In genomic region chrX:118723376-118723775, GRCh38 we compare ENCODE assay signal across 15 cellular contexts.
"Had no signal": no experiment of that assay in that cellular context is flagged by ENCODE, and none has a peak within 500 bp of the region (broad histone marks: within the 10 kb centered on the region; RNA-seq: fewer than 3 reads in every experiment).

No MANE protein-coding gene starts in this region.

- DNase-seq: activated CD4-positive, alpha-beta T cell treated with anti-CD3 and anti-CD28 coated beads, Interleukin-2, amount 50 U/mL, for 1 hour; hippocampal formation; mesenchymal stem cell; natural killer cell; nucleus accumbens; posterior cingulate gyrus; retina; stimulated activated CD4-positive, alpha-beta T cell treated with anti-CD3 and anti-CD28 coated beads, Interleukin-2, amount 100 ng/mL, for 48 hours; stimulated activated naive CD4-positive, alpha-beta T cell; T-helper 2 cell had no signal

- H3K9me3 ChIP-seq: esophagus muscularis mucosa, tibial nerve had no signal

- H3K4me3 ChIP-seq: cardiac muscle cell, esophagus muscularis mucosa, tibial nerve had no signal

- H3K36me3 ChIP-seq: cardiac muscle cell, esophagus muscularis mucosa, tibial nerve had no signal

- H3K4me3 Mint-ChIP-seq: activated T-helper 1 cell treated with anti-CD3 and anti-CD28 coated beads, Interleukin-12 subunit alpha, Interleukin-12 subunit beta, Interleukin-2, Interleukin-4 antibody, amounts not matched to agents 30 ng/mL and 10 ng/mL and 1 ng/mL, durations not matched to agents 14 hours and 24 hours and 36 hours; natural killer cell had no signal

- ATAC-seq: left lobe of liver, natural killer cell had no signal

- H3K9me3 Mint-ChIP-seq: activated T-helper 1 cell treated with anti-CD3 and anti-CD28 coated beads, Interleukin-12 subunit alpha, Interleukin-12 subunit beta, Interleukin-2, Interleukin-4 antibody, amounts not matched to agents 30 ng/mL and 10 ng/mL and 1 ng/mL, durations not matched to agents 14 hours and 24 hours and 36 hours; natural killer cell had no signal

- H3K27ac ChIP-seq: cardiac muscle cell, esophagus muscularis mucosa, tibial nerve had no signal

- H3K27ac Mint-ChIP-seq: activated T-helper 1 cell treated with anti-CD3 and anti-CD28 coated beads, Interleukin-12 subunit alpha, Interleukin-12 subunit beta, Interleukin-2, Interleukin-4 antibody, amounts not matched to agents 30 ng/mL and 10 ng/mL and 1 ng/mL, durations not matched to agents 14 hours and 24 hours and 36 hours; natural killer cell had no signal

- H3K36me3 Mint-ChIP-seq: natural killer cell had no signal

- H3K27me3 ChIP-seq: cardiac muscle cell, esophagus muscularis mucosa, tibial nerve had no signal
